16 cellular contexts compared by ENCODE assay signal in the genomic region with DNA sequence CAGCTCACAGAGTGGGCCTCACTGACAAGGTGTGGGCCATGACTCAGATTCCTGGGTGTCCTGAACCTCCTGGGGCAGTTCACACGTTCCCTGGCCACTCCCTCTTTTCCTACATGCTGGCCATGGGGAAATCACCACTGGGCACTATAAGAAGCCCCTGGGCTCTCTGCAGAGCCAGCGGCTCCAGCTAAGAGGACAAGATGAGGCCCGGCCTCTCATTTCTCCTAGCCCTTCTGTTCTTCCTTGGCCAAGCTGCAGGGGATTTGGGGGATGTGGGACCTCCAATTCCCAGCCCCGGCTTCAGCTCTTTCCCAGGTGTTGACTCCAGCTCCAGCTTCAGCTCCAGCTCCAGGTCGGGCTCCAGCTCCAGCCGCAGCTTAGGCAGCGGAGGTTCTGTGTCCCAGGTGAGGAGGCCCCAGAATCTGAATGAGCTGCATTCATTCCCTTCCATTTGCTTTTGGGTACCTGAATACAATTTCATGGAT. TPM values are rescaled to one million over a fixed set of nuclear protein-coding genes. Genes with fewer than 3 reads are reported as not detected.
A peak's percentile ranks its signal among the peaks of the same experiment; 100 is the strongest.
DNase-seq lines count a peak whose midpoint lies in the region; ATAC-seq and TF ChIP-seq lines count a peak whose summit lies in the region.
"Had no signal": no experiment of that assay in that cellular context is flagged by ENCODE, and none has a peak within 500 bp of the region (broad histone marks: within the 10 kb centered on the region; RNA-seq: fewer than 3 reads in every experiment).

A gene with protein sequence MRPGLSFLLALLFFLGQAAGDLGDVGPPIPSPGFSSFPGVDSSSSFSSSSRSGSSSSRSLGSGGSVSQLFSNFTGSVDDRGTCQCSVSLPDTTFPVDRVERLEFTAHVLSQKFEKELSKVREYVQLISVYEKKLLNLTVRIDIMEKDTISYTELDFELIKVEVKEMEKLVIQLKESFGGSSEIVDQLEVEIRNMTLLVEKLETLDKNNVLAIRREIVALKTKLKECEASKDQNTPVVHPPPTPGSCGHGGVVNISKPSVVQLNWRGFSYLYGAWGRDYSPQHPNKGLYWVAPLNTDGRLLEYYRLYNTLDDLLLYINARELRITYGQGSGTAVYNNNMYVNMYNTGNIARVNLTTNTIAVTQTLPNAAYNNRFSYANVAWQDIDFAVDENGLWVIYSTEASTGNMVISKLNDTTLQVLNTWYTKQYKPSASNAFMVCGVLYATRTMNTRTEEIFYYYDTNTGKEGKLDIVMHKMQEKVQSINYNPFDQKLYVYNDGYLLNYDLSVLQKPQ (plus strand): TSS at position 177 of the 485 bp plus-strand sequence. CDS start 24 bp downstream, at position 201.

- CTCF ChIA-PET in Calu3 (lab: Charles Lee) (interaction anchor here (0.7 kb wide), 1 partner anchor 61 kb away, joined by 3 read pairs; no protein-coding TSS in a partner anchor), WTC11 (lab: Charles Lee) (interaction anchor here (0.8 to 1.2 kb wide), 4 partner anchors 60 to 181 kb away, joined by 3 to 9 read pairs (median 4); no protein-coding TSS in a partner anchor)

- no peaks in the 10 kb centered on the region for H3K36me3 ChIP-seq in prostate gland

- H3K9me3 ChIP-seq in prostate gland: no peaks in the 10 kb centered on the region

- WGBS in prostate gland: 85% methylated on average over 7 of the region's 7 CpGs

- no peaks in the 10 kb centered on the region for H3K4me1 ChIP-seq in prostate gland (replicated peaks)

- TF ChIP-seq POLR2A in prostate gland (IDR thresholded peaks at IDR 0.05): no peak

- H3K4me1 Mint-ChIP-seq in Calu3 (ENCODE audit: low read depth, unreplicated experiment): no peaks in the 10 kb centered on the region
- peaks cover 17% of the 10 kb centered on the region; the same call in 1 of the 2 replicates for H3K4me1 Mint-ChIP-seq in WTC11

- no peaks in the 10 kb centered on the region for H3K9me3 Mint-ChIP-seq in Calu3 (ENCODE audit: low read depth, unreplicated experiment)
- H3K9me3 Mint-ChIP-seq in WTC11: no peaks in the 10 kb centered on the region

- DNase-seq in Calu3: peak; percentile 14
- peak; percentile 17 for DNase-seq in WTC11 (ENCODE audit: low spot score)
- DNase-seq in left colon: peak in 1 of 2 donors; percentile 52
- DNase-seq in prostate gland (ENCODE audit: low spot score): no peak
- DNase-seq in activated CD4-positive, alpha-beta T cell treated with anti-CD3 and anti-CD28 coated beads for 4 hours: no peak
- DNase-seq in DMS153 treated with DMSO at 0.1 percent for 48 hours (lab: John Stamatoyannopoulos, UW; ENCODE audit: unreplicated experiment): no peak
- no peak for DNase-seq in central memory CD4-positive, alpha-beta T cell
- DNase-seq: DMS153, HCEC 1CT, NCI-H146, NCI-H446, NCI-H748 treated with DMSO at 0.1 percent for 48 hours, SHP77 had no signal

- H3K27ac Mint-ChIP-seq in Calu3 (ENCODE audit: unreplicated experiment) (no peak within 1 kb of the TSS), WTC11 (no peak within 1 kb of the TSS)

- POLR2A ChIA-PET in WTC11 (lab: Charles Lee): no interaction called here

- H3K27me3 ChIP-seq in prostate gland (replicated peaks; ENCODE audit: insufficient read depth): no peaks in the 10 kb centered on the region

- H3K4me3 Mint-ChIP-seq in Calu3 (ENCODE audit: low read depth, unreplicated experiment): no peak within 1 kb of the TSS
- H3K4me3 Mint-ChIP-seq in WTC11: no peak within 1 kb of the TSS

- no peaks in the 10 kb centered on the region for H3K27me3 Mint-ChIP-seq in Calu3 (ENCODE audit: unreplicated experiment)
- H3K27me3 Mint-ChIP-seq in WTC11 (ENCODE audit: low read depth): no peaks in the 10 kb centered on the region; the same call in 1 of the 2 replicates

- intact Hi-C loops in Calu3 (cut with micrococcal nuclease; ENCODE audit: unreplicated experiment) (no loop called here), left colon (cut with DNase I, micrococcal nuclease) (no loop called here), prostate gland (cut with DNase I) (no loop called here)

- TF ChIP-seq CTCF in Calu3 (IDR thresholded peaks at IDR 0.05; ENCODE audit: unreplicated experiment) (no peak), WTC11 (IDR thresholded peaks at IDR 0.05) (no peak), prostate gland (IDR thresholded peaks at IDR 0.05) (no peak)

- no peak within 1 kb of the TSS for H3K4me3 ChIP-seq in prostate gland

- ATAC-seq in WTC11 (peak; percentile 62), left colon (peak; percentile 76), GM18858 (IDR thresholded peaks at IDR 0.05; ENCODE audit: unreplicated experiment) (no peak)
- ATAC-seq: Panc1 had no signal

- no TSS peak for BruUV-seq in Calu3 (replicated peaks; lab: Mats Ljungman, UMichigan)

- H3K36me3 Mint-ChIP-seq in Calu3 (ENCODE audit: insufficient read depth, unreplicated experiment) (no peaks in the 10 kb centered on the region), WTC11 (no peaks in the 10 kb centered on the region)

- H3K27ac ChIP-seq in prostate gland: no peak within 1 kb of the TSS
- H3K27ac ChIP-seq: C4-2B had no signal

TF ChIP-seq in WTC11, 78 proteins besides CTCF, POLR2A, EP300 and RAD21:
- TF ChIP-seq, protein P1, sequence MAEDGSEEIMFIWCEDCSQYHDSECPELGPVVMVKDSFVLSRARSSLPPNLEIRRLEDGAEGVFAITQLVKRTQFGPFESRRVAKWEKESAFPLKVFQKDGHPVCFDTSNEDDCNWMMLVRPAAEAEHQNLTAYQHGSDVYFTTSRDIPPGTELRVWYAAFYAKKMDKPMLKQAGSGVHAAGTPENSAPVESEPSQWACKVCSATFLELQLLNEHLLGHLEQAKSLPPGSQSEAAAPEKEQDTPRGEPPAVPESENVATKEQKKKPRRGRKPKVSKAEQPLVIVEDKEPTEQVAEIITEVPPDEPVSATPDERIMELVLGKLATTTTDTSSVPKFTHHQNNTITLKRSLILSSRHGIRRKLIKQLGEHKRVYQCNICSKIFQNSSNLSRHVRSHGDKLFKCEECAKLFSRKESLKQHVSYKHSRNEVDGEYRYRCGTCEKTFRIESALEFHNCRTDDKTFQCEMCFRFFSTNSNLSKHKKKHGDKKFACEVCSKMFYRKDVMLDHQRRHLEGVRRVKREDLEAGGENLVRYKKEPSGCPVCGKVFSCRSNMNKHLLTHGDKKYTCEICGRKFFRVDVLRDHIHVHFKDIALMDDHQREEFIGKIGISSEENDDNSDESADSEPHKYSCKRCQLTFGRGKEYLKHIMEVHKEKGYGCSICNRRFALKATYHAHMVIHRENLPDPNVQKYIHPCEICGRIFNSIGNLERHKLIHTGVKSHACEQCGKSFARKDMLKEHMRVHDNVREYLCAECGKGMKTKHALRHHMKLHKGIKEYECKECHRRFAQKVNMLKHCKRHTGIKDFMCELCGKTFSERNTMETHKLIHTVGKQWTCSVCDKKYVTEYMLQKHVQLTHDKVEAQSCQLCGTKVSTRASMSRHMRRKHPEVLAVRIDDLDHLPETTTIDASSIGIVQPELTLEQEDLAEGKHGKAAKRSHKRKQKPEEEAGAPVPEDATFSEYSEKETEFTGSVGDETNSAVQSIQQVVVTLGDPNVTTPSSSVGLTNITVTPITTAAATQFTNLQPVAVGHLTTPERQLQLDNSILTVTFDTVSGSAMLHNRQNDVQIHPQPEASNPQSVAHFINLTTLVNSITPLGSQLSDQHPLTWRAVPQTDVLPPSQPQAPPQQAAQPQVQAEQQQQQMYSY (CRISPR knock-in tag; IDR thresholded peaks at IDR 0.05): peak; percentile 97
- no peak for TF ChIP-seq SOX15 (CRISPR knock-in tag; IDR thresholded peaks at IDR 0.05)

RNA-seq across cellular contexts. Expression of the gene that starts here (rescaled TPM):
- 33.5 and 55.7 TPM in 2 replicates for total RNA-seq in Calu3 (2022)
- 0.09 to 0.17 TPM (median 0.14 TPM) in 3 replicates for total RNA-seq in WTC11 (2021)
- 100 to 1,000 TPM; 235 to 338 TPM for total RNA-seq in left colon
- total RNA-seq in prostate gland: 100 to 1,000 TPM in 1 of 2 donors, 10 to 100 TPM in 1; 55.4 to 172 TPM

Comparison
In these comparisons a context has a peak if more than half of its experiments do, and no peak if none do; other contexts are left out.
1. RNA of the gene that starts here (total RNA-seq): 235 to 338 TPM in left colon, 55.4 to 172 TPM in prostate gland and 33.5 to 55.7 TPM in Calu3; 0.09 to 0.17 TPM in WTC11; every median in the first group is over 10 times any median in the second.
2. Peak in DNase-seq and ATAC-seq in WTC11; RNA of the gene not detected or under 1 TPM.